In the genomic region with DNA sequence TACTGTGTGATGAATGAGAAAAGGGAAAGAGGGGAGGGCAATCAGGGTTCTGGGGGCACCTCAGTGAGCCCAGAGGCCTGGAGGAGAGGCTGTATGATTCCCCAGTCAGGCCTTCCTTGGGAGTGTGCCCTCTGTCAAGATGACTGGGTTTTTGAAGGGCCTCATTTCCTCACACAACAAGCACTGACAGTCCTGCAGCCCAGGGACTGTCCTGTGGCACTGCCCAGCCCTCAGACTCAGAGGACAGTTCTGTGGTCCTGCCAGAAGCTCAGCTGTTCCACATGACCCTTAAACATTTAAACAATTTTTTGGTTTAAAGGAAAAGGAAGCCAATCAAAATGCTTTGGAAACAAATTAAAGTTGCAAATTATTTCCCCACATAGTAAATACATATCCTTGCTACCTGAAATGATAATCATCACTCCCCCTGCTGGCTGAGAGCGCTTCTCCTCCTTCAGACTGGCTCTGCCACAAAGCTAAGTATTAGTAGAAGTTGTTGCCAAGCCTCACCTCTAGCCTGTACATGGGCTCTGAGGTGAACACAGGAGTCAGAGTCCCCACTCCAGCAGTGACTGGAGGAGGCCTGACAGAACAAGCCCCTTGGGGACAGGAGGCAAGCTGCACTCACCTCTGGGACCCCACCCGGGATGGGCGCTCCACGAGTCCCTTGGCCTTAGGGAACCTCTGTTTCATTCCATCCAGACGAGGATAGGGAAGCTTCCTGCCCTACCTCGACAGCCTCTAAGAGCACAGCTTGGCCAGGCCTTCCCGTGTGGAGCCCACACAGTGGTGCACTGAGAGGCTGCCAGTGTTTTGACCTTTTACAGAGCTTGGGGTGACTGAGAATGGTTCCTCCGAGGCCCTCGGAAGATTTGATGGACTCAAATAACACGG, we compare ENCODE assay signal across 8 cellular contexts.
DNase-seq lines count a peak whose midpoint lies in the region; ATAC-seq and TF ChIP-seq lines count a peak whose summit lies in the region.

No MANE protein-coding gene starts in this region.

- DNase-seq in NCI-H2196 (lab: John Stamatoyannopoulos, UW; ENCODE audit: unreplicated experiment) (peak; percentile 37), NCI-H2196 treated with DMSO at 0.1 percent for 48 hours (lab: John Stamatoyannopoulos, UW; ENCODE audit: unreplicated experiment) (no peak), MM.1S (peak; percentile 36), fibroblast of the aortic adventitia (ENCODE audit: low read depth) (peak; percentile 73), prostate gland (ENCODE audit: low spot score) (peak; percentile 78)
- DNase-seq in activated CD4-positive, alpha-beta memory T cell treated with anti-CD3 and anti-CD28 coated beads, Interleukin-2, amount 10 ng/mL, durations not matched to agents 7 days and 5 days: peak; percentile 53

- H3K9me3 ChIP-seq in MM.1S (replicated peaks; ENCODE audit: insufficient read depth, low read length) (no peaks in the 10 kb centered on the region), prostate gland (no peaks in the 10 kb centered on the region)

- TF ChIP-seq CTCF in MM.1S (IDR thresholded peaks at IDR 0.05; ENCODE audit: low read length) (peak; percentile 65), fibroblast of the aortic adventitia (IDR thresholded peaks at IDR 0.05; ENCODE audit: insufficient read depth, low read length) (peak; percentile 73), prostate gland (IDR thresholded peaks at IDR 0.05) (peak; percentile 48 to 80 (median 70))

- no peak overlapping the region for H3K27ac ChIP-seq in MM.1S (ENCODE audit: low read length)
- no peak overlapping the region for H3K27ac ChIP-seq in prostate gland

- no peak overlapping the region for H3K27ac Mint-ChIP-seq in activated CD4-positive, alpha-beta memory T cell treated with anti-CD3 and anti-CD28 coated beads, Interleukin-2, amount 10 ng/mL, durations not matched to agents 7 days and 5 days

- POLR2A ChIA-PET in activated CD4-positive, alpha-beta memory T cell treated with anti-CD3 and anti-CD28 coated beads, Interleukin-2, amount 10 ng/mL, durations not matched to agents 7 days and 5 days (lab: Charles Lee): interaction anchor here (1.3 kb wide), 1 partner anchor 11 kb away, joined by 3 read pairs; no protein-coding TSS in a partner anchor

- H3K9me2 ChIP-seq in MM.1S (replicated peaks; ENCODE audit: insufficient read depth, low read length): no peaks in the 10 kb centered on the region

- TF ChIP-seq POLR2A in prostate gland (IDR thresholded peaks at IDR 0.05): no peak

- H3K4me1 ChIP-seq in MM.1S (ENCODE audit: low read length) (no peaks in the 10 kb centered on the region), prostate gland (replicated peaks) (no peaks in the 10 kb centered on the region)

- H2AFZ ChIP-seq in MM.1S (ENCODE audit: low read length): no peak overlapping the region

- no peaks in the 10 kb centered on the region for H3K79me2 ChIP-seq in MM.1S (ENCODE audit: low read length)

- ATAC-seq in GM18873 (IDR thresholded peaks at IDR 0.05; ENCODE audit: low FRiP score, unreplicated experiment) (no peak), HG03175 (IDR thresholded peaks at IDR 0.05; ENCODE audit: unreplicated experiment) (no peak)

- intact Hi-C loops in prostate gland (cut with DNase I): loop anchor here (5.0 kb wide), 2 partner anchors 265 to 365 kb away; no protein-coding TSS in a partner anchor

- H3K4me3 Mint-ChIP-seq in activated CD4-positive, alpha-beta memory T cell treated with anti-CD3 and anti-CD28 coated beads, Interleukin-2, amount 10 ng/mL, durations not matched to agents 7 days and 5 days: no peak overlapping the region

- WGBS in prostate gland: 77% methylated on average over 10 of the region's 10 CpGs

- H3K27me3 ChIP-seq in MM.1S (replicated peaks; ENCODE audit: insufficient read depth, low read length): no peaks in the 10 kb centered on the region
- H3K27me3 ChIP-seq in prostate gland (replicated peaks; ENCODE audit: insufficient read depth): no peaks in the 10 kb centered on the region

- H3F3A ChIP-seq in MM.1S (ENCODE audit: insufficient read depth, low read length): no peaks in the 10 kb centered on the region

- H3K4me2 ChIP-seq in MM.1S (ENCODE audit: low read depth, low read length): no peak overlapping the region

- CTCF ChIA-PET in activated CD4-positive, alpha-beta memory T cell treated with anti-CD3 and anti-CD28 coated beads, Interleukin-2, amount 10 ng/mL, durations not matched to agents 7 days and 5 days (lab: Charles Lee): interaction anchor here (0.8 to 2.3 kb wide), 14 partner anchors 9 to 405 kb away, joined by 3 to 12 read pairs (median 3); partner anchors contain the start of gene SMAD7

- no peak overlapping the region for H3K4me3 ChIP-seq in MM.1S (ENCODE audit: low read length)
- H3K4me3 ChIP-seq in fibroblast of the aortic adventitia (ENCODE audit: low read depth, low read length): no peak overlapping the region
- no peak overlapping the region for H3K4me3 ChIP-seq in prostate gland

- no peaks in the 10 kb centered on the region for H3K27me3 Mint-ChIP-seq in activated CD4-positive, alpha-beta memory T cell treated with anti-CD3 and anti-CD28 coated beads, Interleukin-2, amount 10 ng/mL, durations not matched to agents 7 days and 5 days

- peaks cover 3% of the 10 kb centered on the region for H3K4me1 Mint-ChIP-seq in activated CD4-positive, alpha-beta memory T cell treated with anti-CD3 and anti-CD28 coated beads, Interleukin-2, amount 10 ng/mL, durations not matched to agents 7 days and 5 days

- no peak overlapping the region for H3K9ac ChIP-seq in MM.1S (ENCODE audit: low read length)

- peaks cover 43% of the 10 kb centered on the region for H3K36me3 Mint-ChIP-seq in activated CD4-positive, alpha-beta memory T cell treated with anti-CD3 and anti-CD28 coated beads, Interleukin-2, amount 10 ng/mL, durations not matched to agents 7 days and 5 days (ENCODE audit: low read depth)

- no peaks in the 10 kb centered on the region for H4K20me1 ChIP-seq in MM.1S (ENCODE audit: insufficient read depth, low read length)

- H3K9me3 Mint-ChIP-seq in activated CD4-positive, alpha-beta memory T cell treated with anti-CD3 and anti-CD28 coated beads, Interleukin-2, amount 10 ng/mL, durations not matched to agents 7 days and 5 days: peaks cover 17% of the 10 kb centered on the region

- H3K36me3 ChIP-seq in MM.1S (replicated peaks; ENCODE audit: insufficient read depth, low read length): no peaks in the 10 kb centered on the region
- H3K36me3 ChIP-seq in prostate gland: no peaks in the 10 kb centered on the region
